In the genomic region with DNA sequence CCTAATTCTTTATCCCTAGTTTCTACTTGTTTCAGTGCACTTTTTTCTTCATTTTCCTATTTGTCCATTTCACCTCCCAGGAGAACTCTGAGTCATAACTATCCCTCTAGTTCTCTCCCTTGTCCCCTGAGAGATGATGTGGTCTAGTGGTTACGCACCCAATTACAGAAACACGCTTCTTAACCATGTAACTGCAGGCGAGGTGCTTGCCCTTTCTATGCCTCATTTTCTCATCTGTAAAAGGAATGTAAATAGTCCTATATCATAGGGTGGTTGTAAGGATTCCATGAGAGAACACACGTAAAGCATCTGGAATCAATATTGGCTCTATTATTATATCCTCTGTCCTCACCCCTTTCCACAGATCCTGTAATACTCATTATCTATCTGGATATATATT, we compare ENCODE assay signal across 15 cellular contexts. TPM values are rescaled to one million over a fixed set of nuclear protein-coding genes. Genes with fewer than 3 reads are reported as not detected.
DNase-seq lines count a peak whose midpoint lies in the region; FAIRE-seq and TF ChIP-seq lines count a peak whose summit lies in the region.
"Had no signal": no experiment of that assay in that cellular context is flagged by ENCODE, and none has a peak within 500 bp of the region (broad histone marks: within the 10 kb centered on the region; RNA-seq: fewer than 3 reads in every experiment).

No MANE protein-coding gene starts in this region.

- peaks cover 2% of the 10 kb centered on the region for H3K27me3 Mint-ChIP-seq in IgD-negative memory B cell

- no peak for TF ChIP-seq CTCF in DOHH2 (IDR thresholded peaks at IDR 0.05; ENCODE audit: low read depth, low read length, poor library complexity, severe bottlenecking)
- no peak for TF ChIP-seq CTCF in astrocyte of the spinal cord (IDR thresholded peaks at IDR 0.05; ENCODE audit: low read depth, low read length)
- no peak for TF ChIP-seq CTCF in D721Med (IDR thresholded peaks at IDR 0.05; ENCODE audit: insufficient read depth, missing control alignments)

- H3K27ac ChIP-seq in DOHH2 (ENCODE audit: low read depth, low read length) = peak overlapping the region; percentile 79
- H3K27ac ChIP-seq: body of pancreas had no signal

- no peak for FAIRE-seq in D721Med (lab: Jason Lieb, UNC)

- peaks cover 21 to 26% (median 21%) of the 10 kb centered on the region in 3 donors for H3K4me1 Mint-ChIP-seq in IgD-negative memory B cell
- H3K4me1 Mint-ChIP-seq: WTC11 had no signal

- H3K9me3 ChIP-seq in DOHH2 (ENCODE audit: control insufficient read depth, insufficient read depth, low read length) = no peaks in the 10 kb centered on the region
- H3K9me3 ChIP-seq: body of pancreas had no signal

- DNase-seq in astrocyte of the spinal cord (ENCODE audit: low read depth, low spot score) = peak; percentile 88
- DNase-seq in non-pigmented ciliary epithelial cell (ENCODE audit: low read depth) = peak; percentile 30
- no peak for DNase-seq in hypothalamus (lab: John Stamatoyannopoulos, UW)
- no peak for DNase-seq in occipital lobe (lab: John Stamatoyannopoulos, UW)
- DNase-seq in stimulated activated CD4-positive, alpha-beta T cell treated with anti-CD3 and anti-CD28 coated beads, Interleukin-1b, Interleukin-23, amount 100 ng/mL, for 48 hours = no peak
- DNase-seq in D721Med (ENCODE audit: insufficient read length, low spot score) = no peak
- DNase-seq: activated T-cell treated with anti-CD3 and anti-CD28 coated beads, Interleukin-2, amount 50 U/mL, for 24 hours; body of pancreas; DMS79; MM.1S; NCI-H510A; retina had no signal

- H3F3A ChIP-seq in DOHH2 (ENCODE audit: control insufficient read depth, insufficient read depth) = no peaks in the 10 kb centered on the region

- no peaks in the 10 kb centered on the region for H3K79me2 ChIP-seq in DOHH2 (ENCODE audit: control insufficient read depth, low read length)

- H3K4me3 ChIP-seq in DOHH2 (ENCODE audit: low read length) (peak overlapping the region; percentile 64), astrocyte of the spinal cord (ENCODE audit: low read depth, low read length) (no peak overlapping the region)
- H3K4me3 ChIP-seq: body of pancreas had no signal

- peaks cover 52% of the 10 kb centered on the region for H3K4me1 ChIP-seq in DOHH2 (ENCODE audit: control insufficient read depth, low read length)
- H3K4me1 ChIP-seq: body of pancreas had no signal

- H3K4me2 ChIP-seq in DOHH2 (ENCODE audit: low read length) = peak overlapping the region; percentile 66

- peak overlapping the region in 3 of 4 donors; percentile 18 to 69 (median 55) for H3K4me3 Mint-ChIP-seq in IgD-negative memory B cell
- H3K4me3 Mint-ChIP-seq: activated T-cell treated with anti-CD3 and anti-CD28 coated beads, Interleukin-2, amount 50 U/mL, for 24 hours; WTC11 had no signal

- H3K36me3 Mint-ChIP-seq in IgD-negative memory B cell = no peaks in the 10 kb centered on the region

- H3K9me3 Mint-ChIP-seq in IgD-negative memory B cell = peaks cover 0 to 17% (median 4%) of the 10 kb centered on the region in 3 donors

- in situ Hi-C loops in astrocyte of the spinal cord (cut with HindIII; ENCODE audit: low sequenced_read_pairs) = no loop called here

- H3K36me3 ChIP-seq in DOHH2 (ENCODE audit: control insufficient read depth, low read length) = no peaks in the 10 kb centered on the region

- H4K20me1 ChIP-seq in DOHH2 (ENCODE audit: control insufficient read depth, insufficient read depth, low read depth, low read length) = no peaks in the 10 kb centered on the region

- no peaks in the 10 kb centered on the region for H3K27me3 ChIP-seq in DOHH2 (ENCODE audit: control insufficient read depth, low read length)
- H3K27me3 ChIP-seq: body of pancreas had no signal

- H3K9me2 ChIP-seq in DOHH2 (replicated peaks; ENCODE audit: control insufficient read depth, low read length) = no peaks in the 10 kb centered on the region

- peak overlapping the region; percentile 64 to 87 (median 83) for H3K27ac Mint-ChIP-seq in IgD-negative memory B cell
- H3K27ac Mint-ChIP-seq: activated T-cell treated with anti-CD3 and anti-CD28 coated beads, Interleukin-2, amount 50 U/mL, for 24 hours; WTC11 had no signal

RNA-seq across cellular contexts. Expression of gene GRPR, which starts 8.7 kb away (rescaled TPM):
- 0.25 TPM for polyA plus RNA-seq in IgD-negative memory B cell
- total RNA-seq in occipital lobe = 2.2 TPM

RNA-seq across cellular contexts. Expression of gene MAGEB17, which starts 52.6 kb away (rescaled TPM):
- 0.26 TPM for polyA plus RNA-seq in IgD-negative memory B cell
- total RNA-seq in occipital lobe = 0.16 TPM

Comparison
In these comparisons a context has a peak if more than half of its experiments do, and no peak if none do; other contexts are left out.
1. DNase-seq: peak in astrocyte of the spinal cord (single experiment) and non-pigmented ciliary epithelial cell (single experiment); none in hypothalamus (0 of 51), occipital lobe (single experiment), stimulated activated CD4-positive, alpha-beta T cell treated with anti-CD3 and anti-CD28 coated beads, Interleukin-1b, Interleukin-23, amount 100 ng/mL, for 48 hours (single experiment) and D721Med (single experiment).